In the genomic region with DNA sequence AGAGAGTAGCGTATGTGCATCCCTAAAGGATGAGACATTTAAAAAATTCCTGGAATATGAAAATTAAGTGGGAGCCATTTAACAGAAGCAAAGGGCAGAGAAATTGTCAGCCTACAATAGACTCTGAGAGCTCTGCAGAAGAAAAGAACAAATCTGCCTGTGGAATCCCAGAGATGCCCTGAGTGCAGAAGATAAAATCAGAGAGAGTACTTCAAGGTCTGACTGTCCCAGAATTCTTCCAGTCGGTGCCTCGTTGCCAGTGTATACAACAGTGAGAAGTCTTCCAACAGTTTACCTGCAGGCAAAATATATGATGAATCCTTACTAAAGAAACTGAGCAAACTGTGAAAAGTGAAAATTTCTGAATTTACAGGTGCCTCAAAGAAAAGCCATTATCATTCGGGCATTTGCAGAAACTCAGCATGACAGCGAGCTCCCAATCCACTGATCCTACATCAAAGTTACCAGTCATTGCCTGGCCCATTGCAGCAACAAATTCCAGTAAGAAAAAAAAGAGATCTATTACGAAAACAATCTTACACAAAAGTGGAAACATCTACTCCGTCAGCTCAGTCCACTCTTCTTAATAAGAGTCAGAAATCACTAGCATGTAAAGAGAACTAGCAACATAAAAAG, we compare ENCODE assay signal across 21 cellular contexts.
"Had no signal": no experiment of that assay in that cellular context is flagged by ENCODE, and none has a peak within 500 bp of the region (broad histone marks: within the 10 kb centered on the region; RNA-seq: fewer than 3 reads in every experiment).

No MANE protein-coding gene starts in this region.

- H3K27me3 Mint-ChIP-seq: naive B cell had no signal

- H3K36me3 Mint-ChIP-seq: activated naive CD4-positive, alpha-beta T cell treated with anti-CD3 and anti-CD28 coated beads, Interleukin-2, amount 50 U/mL, for 24 hours; naive B cell; stimulated activated naive B cell treated with anti-CD40 and anti-IgM and Interleukin-4, amounts not matched to agents 10 μg/mL and 1 μg/mL and 100 μg/mL, for 72 hours had no signal

- H3K27me3 ChIP-seq: adrenal gland, foreskin keratinocyte, hepatocyte had no signal

- H3K27ac ChIP-seq: adrenal gland, foreskin keratinocyte, hepatocyte, thoracic aorta had no signal

- H2AFZ ChIP-seq: hepatocyte had no signal

- H3K4me3 ChIP-seq: adrenal gland, hepatocyte, left ventricle myocardium inferior, mucosa of descending colon, thoracic aorta had no signal

- H3K36me3 ChIP-seq: adrenal gland, left ventricle myocardium inferior, thoracic aorta had no signal

- H3K9me3 ChIP-seq: adrenal gland, left ventricle myocardium inferior, mucosa of descending colon, thoracic aorta had no signal

- ATAC-seq: activated T-cell treated with anti-CD3 and anti-CD28 coated beads, Interleukin-2, amount 50 U/mL, for 4 hours; effector memory CD8-positive, alpha-beta T cell; foreskin keratinocyte; mucosa of descending colon; stimulated activated naive B cell treated with anti-CD40 and anti-IgM and Interleukin-4, amounts not matched to agents 10 μg/mL and 1 μg/mL and 100 μg/mL, for 72 hours had no signal

- H3K4me3 Mint-ChIP-seq: activated naive CD4-positive, alpha-beta T cell treated with anti-CD3 and anti-CD28 coated beads, Interleukin-2, amount 50 U/mL, for 24 hours; activated T-cell treated with anti-CD3 and anti-CD28 coated beads, Interleukin-2, amount 50 U/mL, for 4 hours; effector memory CD8-positive, alpha-beta T cell; naive B cell; neural crest cell; stimulated activated naive B cell treated with anti-CD40 and anti-IgM and Interleukin-4, amounts not matched to agents 10 μg/mL and 1 μg/mL and 100 μg/mL, for 72 hours had no signal

- H3K79me2 ChIP-seq: hepatocyte had no signal

- H3K9me3 Mint-ChIP-seq: activated T-cell treated with anti-CD3 and anti-CD28 coated beads, Interleukin-2, amount 50 U/mL, for 4 hours had no signal

- H3K4me2 ChIP-seq: hepatocyte had no signal

- H3K4me1 Mint-ChIP-seq: activated naive CD4-positive, alpha-beta T cell treated with anti-CD3 and anti-CD28 coated beads, Interleukin-2, amount 50 U/mL, for 24 hours; naive B cell; neural crest cell; stimulated activated naive B cell treated with anti-CD40 and anti-IgM and Interleukin-4, amounts not matched to agents 10 μg/mL and 1 μg/mL and 100 μg/mL, for 72 hours had no signal

- DNase-seq: activated CD4-positive, alpha-beta T cell treated with anti-CD3 and anti-CD28 coated beads, Interleukin-2, amount 50 U/mL, for 1 hour; activated CD4-positive, CD25-positive, alpha-beta regulatory T cell treated with anti-CD3 and anti-CD28 coated beads, Interleukin-2, amount 50 U/mL, for 72 hours; activated CD8-positive, alpha-beta memory T cell treated with anti-CD3 and anti-CD28 coated beads, Interleukin-2, amount 50 U/mL, for 4 hours; activated T-cell treated with anti-CD3 and anti-CD28 coated beads, Interleukin-2, amount 50 U/mL, for 4 hours; adrenal gland; dermis blood vessel endothelial cell; effector memory CD8-positive, alpha-beta T cell; foreskin keratinocyte; kidney glomerular epithelial cell; left ventricle myocardium inferior; mammary epithelial cell; mucosa of descending colon; naive B cell; retina; stimulated activated naive B cell treated with anti-CD40 and anti-IgM and Interleukin-4, amounts not matched to agents 10 μg/mL and 1 μg/mL and 100 μg/mL, for 72 hours; T-helper 1 cell; T1000 had no signal

- H3K27ac Mint-ChIP-seq: activated naive CD4-positive, alpha-beta T cell treated with anti-CD3 and anti-CD28 coated beads, Interleukin-2, amount 50 U/mL, for 24 hours; effector memory CD8-positive, alpha-beta T cell; stimulated activated naive B cell treated with anti-CD40 and anti-IgM and Interleukin-4, amounts not matched to agents 10 μg/mL and 1 μg/mL and 100 μg/mL, for 72 hours had no signal

- H3K4me1 ChIP-seq: adrenal gland, left ventricle myocardium inferior had no signal
